ENCODE assay signal across 8 cellular contexts in genomic region chr17:49557204-49558024, GRCh38. TPM values are rescaled to one million over a fixed set of nuclear protein-coding genes. Genes with fewer than 3 reads are reported as not detected.
DNase-seq lines count a peak whose midpoint lies in the region; ATAC-seq and TF ChIP-seq lines count a peak whose summit lies in the region.

No MANE protein-coding gene starts in this region.

- H3K9me3 ChIP-seq in DND-41 (ENCODE audit: insufficient read depth, low read length, severe bottlenecking) = no peaks in the 10 kb centered on the region
- no peaks in the 10 kb centered on the region for H3K9me3 ChIP-seq in PC-3 (ENCODE audit: low read length)
- H3K9me3 ChIP-seq in mammary epithelial cell (replicated peaks; ENCODE audit: insufficient read depth, low read length) = no peaks in the 10 kb centered on the region

- dilution Hi-C loops in mammary epithelial cell (cut with HindIII; ENCODE audit: low sequenced_read_pairs) = no loop called here

- POLR2A ChIA-PET in PC-3 (lab: Charles Lee; ENCODE audit: unreplicated experiment) = interaction anchor here (0.6 to 0.7 kb wide), 2 partner anchors 34 to 163 kb away, joined by 3 to 5 read pairs; no protein-coding TSS in a partner anchor

- H3K4me3 ChIP-seq in DND-41 (ENCODE audit: low read depth in 1 of 2, low read length in 2 of 2) = no peak overlapping the region
- H3K4me3 ChIP-seq in KMS-11 (IDR thresholded peaks at IDR 0.05; ENCODE audit: insufficient read depth, low read depth, low read length) = no peak overlapping the region
- H3K4me3 ChIP-seq in PC-3 (ENCODE audit: low read length) = no peak overlapping the region
- H3K4me3 ChIP-seq in mammary epithelial cell (replicated peaks in 1 of 3; ENCODE audit: insufficient read depth in 1 of 3, low read depth in 2 of 3, low read length in 3 of 3) = no peak overlapping the region

- H3K9ac ChIP-seq in DND-41 (ENCODE audit: low read depth, low read length) = no peak overlapping the region
- no peak overlapping the region for H3K9ac ChIP-seq in KMS-11
- no peak overlapping the region for H3K9ac ChIP-seq in PC-3 (ENCODE audit: low read length)
- H3K9ac ChIP-seq in mammary epithelial cell (ENCODE audit: insufficient read depth, low read length) = no peak overlapping the region

- CTCF ChIA-PET in PC-3 (lab: Charles Lee) = interaction anchor here (0.5 to 1.4 kb wide), 21 partner anchors 9 to 621 kb away, joined by 3 to 13 read pairs (median 5); partner anchors contain the start of genes FAM117A and PHB1
- CTCF ChIA-PET in mammary epithelial cell (lab: Charles Lee; ENCODE audit: low non-redundant PET) = interaction anchor here (0.6 to 1.0 kb wide), 4 partner anchors 10 to 440 kb away, joined by 3 to 5 read pairs (median 4); partner anchors contain the start of genes NGFR and PHB1

- WGBS in mammary epithelial cell (ENCODE audit: low coverage, missing lambda C conversion rate) = 21% methylated on average over 13 of the region's 13 CpGs

- intact Hi-C loops in PC-3 (cut with micrococcal nuclease) (loop anchor here (1.0 kb wide), 1 partner anchor 149 kb away; no protein-coding TSS in a partner anchor), mammary epithelial cell (cut with micrococcal nuclease) (loop anchor here (1.0 kb wide), 1 partner anchor 122 kb away; no protein-coding TSS in a partner anchor)

- peaks cover 7% of the 10 kb centered on the region for H3K4me1 ChIP-seq in DND-41 (ENCODE audit: insufficient read depth, low read length)
- peaks cover 8% of the 10 kb centered on the region for H3K4me1 ChIP-seq in KMS-11 (ENCODE audit: low read depth, poor library complexity, severe bottlenecking)
- H3K4me1 ChIP-seq in PC-3 (ENCODE audit: insufficient read depth, low read length) = peaks cover 4% of the 10 kb centered on the region; the same call in 1 of the 2 replicates
- peaks cover 12% of the 10 kb centered on the region for H3K4me1 ChIP-seq in mammary epithelial cell (ENCODE audit: insufficient read depth, low read length)

- H4K20me1 ChIP-seq in DND-41 (ENCODE audit: insufficient read depth, low read length) (no peaks in the 10 kb centered on the region), KMS-11 (ENCODE audit: insufficient read depth) (no peaks in the 10 kb centered on the region), PC-3 (ENCODE audit: low read length) (no peaks in the 10 kb centered on the region), mammary epithelial cell (ENCODE audit: insufficient read depth, low read length) (no peaks in the 10 kb centered on the region)

- in situ Hi-C loops in mammary epithelial cell (cut with MboI; ENCODE audit: low sequenced_read_pairs in 2 of 2) = loop anchor here in 1 of 2 donors (25.0 kb wide), 1 partner anchor 245 kb away; no protein-coding TSS in a partner anchor

- peak overlapping the region; percentile 29; the same call in 1 of the 2 replicates for H2AFZ ChIP-seq in DND-41 (ENCODE audit: low read depth, low read length)
- no peak overlapping the region for H2AFZ ChIP-seq in KMS-11 (ENCODE audit: low read depth)
- H2AFZ ChIP-seq in PC-3 (ENCODE audit: low read length) = no peak overlapping the region
- H2AFZ ChIP-seq in mammary epithelial cell (ENCODE audit: low read depth, low read length) = no peak overlapping the region

- H3K79me2 ChIP-seq in DND-41 (ENCODE audit: insufficient read depth, low read length) (no peaks in the 10 kb centered on the region), KMS-11 (ENCODE audit: insufficient read depth, low read depth) (no peaks in the 10 kb centered on the region), PC-3 (ENCODE audit: low read length) (no peaks in the 10 kb centered on the region), mammary epithelial cell (ENCODE audit: insufficient read depth, low read length) (no peaks in the 10 kb centered on the region)

- H3K9me2 ChIP-seq in PC-3 (replicated peaks; ENCODE audit: low read length) = no peaks in the 10 kb centered on the region

- H3K27me3 ChIP-seq in DND-41 (ENCODE audit: insufficient read depth, low read length, poor library complexity) (no peaks in the 10 kb centered on the region), KMS-11 (ENCODE audit: insufficient read depth, low read depth) (no peaks in the 10 kb centered on the region; the same call in 1 of the 2 replicates), PC-3 (ENCODE audit: low read length) (no peaks in the 10 kb centered on the region), mammary epithelial cell (ENCODE audit: insufficient read depth, low read length) (no peaks in the 10 kb centered on the region)

- ATAC-seq in DND-41 (ENCODE audit: insufficient read depth, low read depth) = peak; percentile 61
- ATAC-seq in PC-3 = peak; percentile 64
- ATAC-seq in left lobe of liver = peak; percentile 63
- ATAC-seq in HG03108 (IDR thresholded peaks at IDR 0.05; ENCODE audit: unreplicated experiment) = no peak
- ATAC-seq in GM21515 (IDR thresholded peaks at IDR 0.05; ENCODE audit: unreplicated experiment) = no peak

- H3K36me3 ChIP-seq in DND-41 (ENCODE audit: insufficient read depth, low read length) (no peaks in the 10 kb centered on the region), KMS-11 (ENCODE audit: insufficient read depth) (no peaks in the 10 kb centered on the region), PC-3 (ENCODE audit: low read depth, low read length) (no peaks in the 10 kb centered on the region), mammary epithelial cell (ENCODE audit: insufficient read depth, low read length) (no peaks in the 10 kb centered on the region)

- H3K27ac ChIP-seq in DND-41 (ENCODE audit: low read length) = no peak overlapping the region
- no peak overlapping the region for H3K27ac ChIP-seq in KMS-11
- no peak overlapping the region for H3K27ac ChIP-seq in PC-3 (ENCODE audit: low read length)
- no peak overlapping the region for H3K27ac ChIP-seq in mammary epithelial cell (ENCODE audit: insufficient read depth, low read depth, low read length)

- H3K4me2 ChIP-seq in DND-41 (ENCODE audit: insufficient read depth, low read length) = no peak overlapping the region
- no peak overlapping the region for H3K4me2 ChIP-seq in KMS-11
- no peak overlapping the region for H3K4me2 ChIP-seq in PC-3 (ENCODE audit: low read length)
- H3K4me2 ChIP-seq in mammary epithelial cell (ENCODE audit: insufficient read depth, low read depth, low read length) = no peak overlapping the region

- H3F3A ChIP-seq in PC-3 (ENCODE audit: low read length, unreplicated experiment) = no peaks in the 10 kb centered on the region

- TF ChIP-seq CTCF in DND-41 (IDR thresholded peaks at IDR 0.05; ENCODE audit: borderline replicate concordance, extremely low read depth, low read length, poor library complexity, severe bottlenecking) = peak; percentile 81
- TF ChIP-seq CTCF in KMS-11 (conservative IDR thresholded peaks at IDR 0.05; ENCODE audit: low read depth, low read length) = peak; percentile 89
- peak; percentile 93 for TF ChIP-seq CTCF in PC-3 (conservative IDR thresholded peaks at IDR 0.05; ENCODE audit: low read depth, low read length)
- TF ChIP-seq CTCF in mammary epithelial cell (conservative IDR thresholded peaks at IDR 0.05 in 1 of 2, IDR thresholded peaks at IDR 0.05 in 1 of 2; ENCODE audit: extremely low read depth in 1 of 2, insufficient read depth in 1 of 2, low read depth in 1 of 2, low read length in 2 of 2) = peak; percentile 58 to 86

- BruUV-seq in PC-3 (replicated peaks; lab: Mats Ljungman, UMichigan) = no TSS peak
- BruUV-seq in mammary epithelial cell (replicated peaks; lab: Mats Ljungman, UMichigan) = no TSS peak

- DNase-seq in DND-41 = peak; percentile 61
- peak; percentile 80 for DNase-seq in PC-3
- DNase-seq in mammary epithelial cell = peak; percentile 30
- peak; percentile 37 for DNase-seq in left lobe of liver (ENCODE audit: low spot score)
- no peak for DNase-seq in NK-92 (lab: John Stamatoyannopoulos, UW; ENCODE audit: unreplicated experiment)

RNA-seq across cellular contexts. Expression of gene NXPH3, which starts 18.3 kb away (rescaled TPM):
- total RNA-seq in PC-3 (2014; rRNA removed) (0.26 and 1.2 TPM in 2 replicates), mammary epithelial cell (under 1 TPM; 0.33 to 0.35 TPM), left lobe of liver (0.08 TPM)
- 0.23 TPM for polyA plus RNA-seq in mammary epithelial cell
- polyA minus RNA-seq in mammary epithelial cell = not detected

Comparison
In these comparisons a context has a peak if more than half of its experiments do, and no peak if none do; other contexts are left out.
1. ATAC-seq: peak in DND-41 (single experiment), PC-3 (single experiment) and left lobe of liver (single experiment); none in HG03108 (single experiment) and GM21515 (single experiment).
2. Peak in every context shown above with its lines, with median percentiles within 50 percentile points of each other: CTCF ChIP-seq.